In genomic region chr11:66069715-66070603, GRCh38 we compare ENCODE assay signal across 2 cellular contexts.
TF ChIP-seq lines count a peak whose summit lies in the region.

Gene PACS1, plus strand, starts transcription at chr11:66070272. Its CDS starts 215 bp downstream, at chr11:66070487.

TF ChIP-seq in HEK293, 187 proteins besides CTCF, POLR2A, EP300 and RAD21 (continued from another document and continues in another):
- TF ChIP-seq PATZ1 (tag by site-specific recombination; IDR thresholded peaks at IDR 0.05) = peak; percentile 72
- TF ChIP-seq ZNF558 (tag by site-specific recombination; IDR thresholded peaks at IDR 0.05) = no peak
- TF ChIP-seq GLI2 (tag by site-specific recombination; IDR thresholded peaks at IDR 0.05; ENCODE audit: borderline replicate concordance, low read depth) = no peak
- TF ChIP-seq ZNF837 (tag by site-specific recombination; IDR thresholded peaks at IDR 0.05) = no peak
- TF ChIP-seq EGR2 (tag by site-specific recombination; IDR thresholded peaks at IDR 0.05; ENCODE audit: low read depth) = peak; percentile 64
- peak; percentile 46; the same call in 1 of the 2 replicates for TF ChIP-seq ZNF398 (tag by site-specific recombination; IDR thresholded peaks at IDR 0.05)
- no peak for TF ChIP-seq ZNF521 (tag by site-specific recombination; IDR thresholded peaks at IDR 0.05)
- no peak for TF ChIP-seq ZNF140 (tag by site-specific recombination; IDR thresholded peaks at IDR 0.05)
- TF ChIP-seq ZNF585B (tag by site-specific recombination; IDR thresholded peaks at IDR 0.05) = peak; percentile 51
- TF ChIP-seq ZNF175 (tag by site-specific recombination; IDR thresholded peaks at IDR 0.05) = no peak
- no peak for TF ChIP-seq PRDM6 (tag by site-specific recombination; IDR thresholded peaks at IDR 0.05)
- no peak for TF ChIP-seq ZNF138 (tag by site-specific recombination; IDR thresholded peaks at IDR 0.05; ENCODE audit: borderline replicate concordance)
- TF ChIP-seq ZNF544 (tag by site-specific recombination; IDR thresholded peaks at IDR 0.05) = no peak
- TF ChIP-seq ZNF335 (tag by site-specific recombination; conservative IDR thresholded peaks at IDR 0.05) = peak; percentile 88
- TF ChIP-seq ZNF76 (tag by site-specific recombination; IDR thresholded peaks at IDR 0.05; ENCODE audit: borderline replicate concordance, low read depth) = no peak
- TF ChIP-seq ZBTB8A (tag by site-specific recombination; IDR thresholded peaks at IDR 0.05) = no peak
- no peak for TF ChIP-seq ZNF239 (tag by site-specific recombination; IDR thresholded peaks at IDR 0.05)
- no peak for TF ChIP-seq ZNF48 (tag by site-specific recombination; IDR thresholded peaks at IDR 0.05)
- TF ChIP-seq ZNF510 (tag by site-specific recombination; IDR thresholded peaks at IDR 0.05; ENCODE audit: insufficient replicate concordance) = no peak
- no peak for TF ChIP-seq ZNF776 (tag by site-specific recombination; IDR thresholded peaks at IDR 0.05; ENCODE audit: borderline replicate concordance)
- no peak for TF ChIP-seq ZNF354C (tag by site-specific recombination; IDR thresholded peaks at IDR 0.05; ENCODE audit: borderline replicate concordance, low read depth)
- TF ChIP-seq ZNF174 (tag by site-specific recombination; IDR thresholded peaks at IDR 0.05) = no peak
- TF ChIP-seq HOXD13 (CRISPR knock-in tag; IDR thresholded peaks at IDR 0.05; ENCODE audit: borderline replicate concordance) = no peak
- no peak for TF ChIP-seq YY1 (tag by site-specific recombination; IDR thresholded peaks at IDR 0.05)
- TF ChIP-seq KLF1 (tag by site-specific recombination; IDR thresholded peaks at IDR 0.05) = no peak
- no peak for TF ChIP-seq ZNF623 (tag by site-specific recombination; IDR thresholded peaks at IDR 0.05)
- no peak for TF ChIP-seq ZNF596 (tag by site-specific recombination; IDR thresholded peaks at IDR 0.05)
- no peak for TF ChIP-seq ZNF473 (tag by site-specific recombination; IDR thresholded peaks at IDR 0.05)
- no peak for TF ChIP-seq ZNF37A (tag by site-specific recombination; IDR thresholded peaks at IDR 0.05)
- TF ChIP-seq ZNF449 (tag by site-specific recombination; IDR thresholded peaks at IDR 0.05) = no peak

TF ChIP-seq in HepG2, 621 proteins besides CTCF, POLR2A, EP300 and RAD21 (continued from another document):
- 0 out of 2 replicates have a peak, but pooled peaks have one; percentile 13 for TF ChIP-seq TFE3 (CRISPR knock-in tag; IDR thresholded peaks at IDR 0.05)
- TF ChIP-seq, protein P1, sequence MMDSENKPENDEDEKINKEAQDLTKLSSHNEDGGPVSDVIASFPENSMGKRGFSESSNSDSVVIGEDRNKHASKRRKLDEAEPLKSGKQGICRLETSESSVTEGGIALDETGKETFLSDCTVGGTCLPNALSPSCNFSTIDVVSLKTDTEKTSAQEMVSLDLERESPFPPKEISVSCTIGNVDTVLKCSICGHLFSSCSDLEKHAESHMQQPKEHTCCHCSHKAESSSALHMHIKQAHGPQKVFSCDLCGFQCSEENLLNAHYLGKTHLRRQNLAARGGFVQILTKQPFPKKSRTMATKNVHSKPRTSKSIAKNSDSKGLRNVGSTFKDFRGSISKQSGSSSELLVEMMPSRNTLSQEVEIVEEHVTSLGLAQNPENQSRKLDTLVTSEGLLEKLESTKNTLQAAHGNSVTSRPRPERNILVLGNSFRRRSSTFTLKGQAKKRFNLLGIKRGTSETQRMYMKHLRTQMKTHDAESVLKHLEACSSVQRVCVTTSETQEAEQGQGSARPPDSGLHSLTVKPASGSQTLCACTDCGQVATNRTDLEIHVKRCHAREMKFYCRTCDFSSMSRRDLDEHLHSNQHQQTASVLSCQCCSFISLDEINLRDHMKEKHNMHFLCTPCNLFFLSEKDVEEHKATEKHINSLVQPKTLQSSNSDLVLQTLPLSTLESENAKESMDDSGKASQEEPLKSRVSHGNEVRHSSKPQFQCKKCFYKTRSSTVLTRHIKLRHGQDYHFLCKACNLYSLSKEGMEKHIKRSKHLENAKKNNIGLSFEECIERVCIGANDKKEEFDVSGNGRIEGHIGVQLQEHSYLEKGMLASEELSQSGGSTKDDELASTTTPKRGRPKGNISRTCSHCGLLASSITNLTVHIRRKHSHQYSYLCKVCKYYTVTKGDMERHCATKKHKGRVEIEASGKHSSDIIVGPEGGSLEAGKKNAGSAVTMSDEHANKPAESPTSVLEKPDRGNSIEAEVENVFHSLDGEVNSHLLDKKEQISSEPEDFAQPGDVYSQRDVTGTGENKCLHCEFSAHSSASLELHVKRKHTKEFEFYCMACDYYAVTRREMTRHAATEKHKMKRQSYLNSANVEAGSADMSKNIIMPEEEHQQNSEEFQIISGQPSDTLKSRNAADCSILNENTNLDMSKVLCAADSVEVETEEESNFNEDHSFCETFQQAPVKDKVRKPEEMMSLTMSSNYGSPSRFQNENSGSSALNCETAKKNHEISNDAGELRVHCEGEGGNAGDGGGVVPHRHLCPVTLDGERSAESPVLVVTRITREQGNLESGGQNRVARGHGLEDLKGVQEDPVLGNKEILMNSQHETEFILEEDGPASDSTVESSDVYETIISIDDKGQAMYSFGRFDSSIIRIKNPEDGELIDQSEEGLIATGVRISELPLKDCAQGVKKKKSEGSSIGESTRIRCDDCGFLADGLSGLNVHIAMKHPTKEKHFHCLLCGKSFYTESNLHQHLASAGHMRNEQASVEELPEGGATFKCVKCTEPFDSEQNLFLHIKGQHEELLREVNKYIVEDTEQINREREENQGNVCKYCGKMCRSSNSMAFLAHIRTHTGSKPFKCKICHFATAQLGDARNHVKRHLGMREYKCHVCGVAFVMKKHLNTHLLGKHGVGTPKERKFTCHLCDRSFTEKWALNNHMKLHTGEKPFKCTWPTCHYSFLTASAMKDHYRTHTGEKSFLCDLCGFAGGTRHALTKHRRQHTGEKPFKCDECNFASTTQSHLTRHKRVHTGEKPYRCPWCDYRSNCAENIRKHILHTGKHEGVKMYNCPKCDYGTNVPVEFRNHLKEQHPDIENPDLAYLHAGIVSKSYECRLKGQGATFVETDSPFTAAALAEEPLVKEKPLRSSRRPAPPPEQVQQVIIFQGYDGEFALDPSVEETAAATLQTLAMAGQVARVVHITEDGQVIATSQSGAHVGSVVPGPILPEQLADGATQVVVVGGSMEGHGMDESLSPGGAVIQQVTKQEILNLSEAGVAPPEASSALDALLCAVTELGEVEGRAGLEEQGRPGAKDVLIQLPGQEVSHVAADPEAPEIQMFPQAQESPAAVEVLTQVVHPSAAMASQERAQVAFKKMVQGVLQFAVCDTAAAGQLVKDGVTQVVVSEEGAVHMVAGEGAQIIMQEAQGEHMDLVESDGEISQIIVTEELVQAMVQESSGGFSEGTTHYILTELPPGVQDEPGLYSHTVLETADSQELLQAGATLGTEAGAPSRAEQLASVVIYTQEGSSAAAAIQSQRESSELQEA (CRISPR knock-in tag; IDR thresholded peaks at IDR 0.05; ENCODE audit: not compliant biosample characterization) = peak; percentile 40
- 0 out of 2 replicates have a peak, but pooled peaks have one; percentile 27 for TF ChIP-seq SALL1 (CRISPR knock-in tag; IDR thresholded peaks at IDR 0.05)
- TF ChIP-seq SOX6 (IDR thresholded peaks at IDR 0.05) = no peak
- 0 out of 2 replicates have a peak, but pooled peaks have one; percentile 11 for TF ChIP-seq SOX6 (CRISPR knock-in tag; IDR thresholded peaks at IDR 0.05)
- peak; percentile 85 for TF ChIP-seq RBFOX2 (IDR thresholded peaks at IDR 0.05; ENCODE audit: low read depth, low read length)
- peak; percentile 9; the same call in 1 of the 2 replicates for TF ChIP-seq GATAD2A (CRISPR knock-in tag; IDR thresholded peaks at IDR 0.05)
- TF ChIP-seq SCMH1 (CRISPR knock-in tag; IDR thresholded peaks at IDR 0.05; ENCODE audit: borderline replicate concordance) = no peak
- TF ChIP-seq, protein P2, sequence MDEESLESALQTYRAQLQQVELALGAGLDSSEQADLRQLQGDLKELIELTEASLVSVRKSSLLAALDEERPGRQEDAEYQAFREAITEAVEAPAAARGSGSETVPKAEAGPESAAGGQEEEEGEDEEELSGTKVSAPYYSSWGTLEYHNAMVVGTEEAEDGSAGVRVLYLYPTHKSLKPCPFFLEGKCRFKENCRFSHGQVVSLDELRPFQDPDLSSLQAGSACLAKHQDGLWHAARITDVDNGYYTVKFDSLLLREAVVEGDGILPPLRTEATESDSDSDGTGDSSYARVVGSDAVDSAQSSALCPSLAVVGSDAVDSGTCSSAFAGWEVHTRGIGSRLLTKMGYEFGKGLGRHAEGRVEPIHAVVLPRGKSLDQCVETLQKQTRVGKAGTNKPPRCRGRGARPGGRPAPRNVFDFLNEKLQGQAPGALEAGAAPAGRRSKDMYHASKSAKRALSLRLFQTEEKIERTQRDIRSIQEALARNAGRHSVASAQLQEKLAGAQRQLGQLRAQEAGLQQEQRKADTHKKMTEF (CRISPR knock-in tag; IDR thresholded peaks at IDR 0.05) = peak; percentile 76; the same call in 1 of the 2 replicates
- peak; percentile 19; the same call in 1 of the 2 replicates for TF ChIP-seq ELF1 (CRISPR knock-in tag; IDR thresholded peaks at IDR 0.05)
- peak; percentile 72; the same call in 1 of the 2 replicates for TF ChIP-seq ZNF768 (CRISPR knock-in tag; IDR thresholded peaks at IDR 0.05)
- TF ChIP-seq KDM3A (CRISPR knock-in tag; IDR thresholded peaks at IDR 0.05; ENCODE audit: low read depth) = no peak
- TF ChIP-seq IRF2 (CRISPR knock-in tag; IDR thresholded peaks at IDR 0.05) = 0 out of 2 replicates have a peak, but pooled peaks have one; percentile 21
- TF ChIP-seq POLR2AphosphoS5 (IDR thresholded peaks at IDR 0.05; ENCODE audit: low read depth, low read length) = peak; percentile 34; the same call in 1 of the 2 replicates
